Comparison of ENCODE assay signal across 20 cellular contexts in genomic region chr16:1531638-1531910, GRCh38. TPM values are rescaled to one million over a fixed set of nuclear protein-coding genes. Genes with fewer than 3 reads are reported as not detected.
DNase-seq lines count a peak whose midpoint lies in the region; ATAC-seq and TF ChIP-seq lines count a peak whose summit lies in the region.
"Had no signal": no experiment of that assay in that cellular context is flagged by ENCODE, and none has a peak within 500 bp of the region (broad histone marks: within the 10 kb centered on the region; RNA-seq: fewer than 3 reads in every experiment).

No MANE protein-coding gene starts in this region.

- H3K4me1 ChIP-seq in GM23248 (ENCODE audit: insufficient read depth) (peaks cover 39% of the 10 kb centered on the region), colonic mucosa (no peaks in the 10 kb centered on the region), stomach (peaks cover 17 to 69% (median 50%) of the 10 kb centered on the region in 4 donors), neural progenitor cell (no peaks in the 10 kb centered on the region)

- H3F3A ChIP-seq in GM23248 (ENCODE audit: insufficient read depth): peaks cover 14% of the 10 kb centered on the region
- H3F3A ChIP-seq in neural progenitor cell (ENCODE audit: low read depth): no peaks in the 10 kb centered on the region

- TF ChIP-seq CTCF in colonic mucosa (IDR thresholded peaks at IDR 0.05) (no peak), mesothelial cell of epicardium (IDR thresholded peaks at IDR 0.05; ENCODE audit: unreplicated experiment) (no peak), stomach (IDR thresholded peaks at IDR 0.05) (no peak), neural progenitor cell (IDR thresholded peaks at IDR 0.05) (no peak)

- H3K4me3 Mint-ChIP-seq in mesothelial cell of epicardium: no peak overlapping the region
- no peak overlapping the region for H3K4me3 Mint-ChIP-seq in neural progenitor cell

- H3K27me3 ChIP-seq in GM23248 (replicated peaks; ENCODE audit: insufficient read depth) (no peaks in the 10 kb centered on the region), colonic mucosa (no peaks in the 10 kb centered on the region), stomach (no peaks in the 10 kb centered on the region), neural progenitor cell (no peaks in the 10 kb centered on the region)
- H3K27me3 ChIP-seq: SJSA1 had no signal

- H3K4me1 Mint-ChIP-seq in mesothelial cell of epicardium (peaks cover 63% of the 10 kb centered on the region), neural progenitor cell (peaks cover 9% of the 10 kb centered on the region)

- H3K27me3 Mint-ChIP-seq in mesothelial cell of epicardium (ENCODE audit: low read depth) (no peaks in the 10 kb centered on the region), neural progenitor cell (ENCODE audit: insufficient read depth, low read depth) (no peaks in the 10 kb centered on the region)
- H3K27me3 Mint-ChIP-seq: progenitor cell of endocrine pancreas had no signal

- no peaks in the 10 kb centered on the region for H3K9me2 ChIP-seq in GM23248 (ENCODE audit: insufficient read depth)

- H3K79me2 ChIP-seq in GM23248 (ENCODE audit: insufficient read depth): peaks cover 28% of the 10 kb centered on the region
- no peaks in the 10 kb centered on the region for H3K79me2 ChIP-seq in neural progenitor cell (ENCODE audit: low read depth)

- no peak for ATAC-seq in HG03439 (IDR thresholded peaks at IDR 0.05; ENCODE audit: unreplicated experiment)
- ATAC-seq: K562 had no signal

- in situ Hi-C loops in GM23248 (cut with MboI): no loop called here

- H3K9me3 ChIP-seq in GM23248 (ENCODE audit: low read depth) (no peaks in the 10 kb centered on the region), colonic mucosa (no peaks in the 10 kb centered on the region), stomach (no peaks in the 10 kb centered on the region), neural progenitor cell (ENCODE audit: low read depth) (no peaks in the 10 kb centered on the region)
- H3K9me3 ChIP-seq: SJSA1 had no signal

- H3K9me3 Mint-ChIP-seq in mesothelial cell of epicardium (no peaks in the 10 kb centered on the region), neural progenitor cell (no peaks in the 10 kb centered on the region)
- H3K9me3 Mint-ChIP-seq: activated T-helper 2 cell treated with anti-CD3 and anti-CD28 coated beads, Interferon-gamma antibody, Interleukin-2, Interleukin-4, amounts not matched to agents 10 μg/mL and 5 μg/mL and 100 μg/mL, durations not matched to agents 14 hours and 24 hours and 36 hours had no signal

- no peak for TF ChIP-seq POLR2A in stomach (IDR thresholded peaks at IDR 0.05)

- H3K36me3 Mint-ChIP-seq in mesothelial cell of epicardium: no peaks in the 10 kb centered on the region
- H3K36me3 Mint-ChIP-seq in neural progenitor cell: peaks cover under 1% of the 10 kb centered on the region

- DNase-seq in GM23248: peak; percentile 25
- no peak for DNase-seq in colonic mucosa
- no peak for DNase-seq in mesothelial cell of epicardium (ENCODE audit: low spot score in 2 of 2, unreplicated experiment in 2 of 2)
- no peak for DNase-seq in stomach
- DNase-seq in DMS79 (lab: John Stamatoyannopoulos, UW): no peak
- DNase-seq in HUDEP-2 (lab: John Stamatoyannopoulos, UW; ENCODE audit: unreplicated experiment in 76 of 76): no peak
- no peak for DNase-seq in neural progenitor cell (ENCODE audit: low spot score)
- DNase-seq: activated CD4-positive, alpha-beta T cell treated with anti-CD3 and anti-CD28 coated beads, Interleukin-2, amount 50 U/mL, for 48 hours; effector CD4-positive, alpha-beta T cell; NCI-H1092; NCI-H2227 treated with DMSO at 0.1 percent for 48 hours; stimulated activated CD4-positive, alpha-beta T cell treated with anti-CD3 and anti-CD28 coated beads, Interleukin-2, amount 100 ng/mL, for 48 hours had no signal

- H2AFZ ChIP-seq in GM23248: no peak overlapping the region
- H2AFZ ChIP-seq in neural progenitor cell (replicated peaks): no peak overlapping the region

- H3K4me2 ChIP-seq in GM23248 (ENCODE audit: unreplicated experiment): peak overlapping the region; percentile 52
- H3K4me2 ChIP-seq in neural progenitor cell: no peak overlapping the region

- H3K27ac ChIP-seq in GM23248 (peak overlapping the region; percentile 71; the same call in 1 of the 2 replicates), colonic mucosa (peak overlapping the region; percentile 81), stomach (peak overlapping the region; percentile 58 to 91 (median 89)), neural progenitor cell (no peak overlapping the region)
- H3K27ac ChIP-seq: SJSA1 had no signal

- H4K20me1 ChIP-seq in GM23248 (ENCODE audit: insufficient read depth): no peaks in the 10 kb centered on the region
- H4K20me1 ChIP-seq in neural progenitor cell (ENCODE audit: low read depth): no peaks in the 10 kb centered on the region

- peak overlapping the region; percentile 52; the same call in 1 of the 2 replicates for H3K9ac ChIP-seq in GM23248
- peak overlapping the region; percentile 39 to 61 for H3K9ac ChIP-seq in colonic mucosa (ENCODE audit: low read depth in 2 of 2, low read length in 2 of 2)
- no peak overlapping the region for H3K9ac ChIP-seq in neural progenitor cell

- intact Hi-C loops in colonic mucosa (cut with DNase I) (no loop called here), stomach (cut with DNase I; ENCODE audit: low total_unique reads) (no loop called here)

- H3K36me3 ChIP-seq in GM23248 (ENCODE audit: low read depth) (no peaks in the 10 kb centered on the region), colonic mucosa (no peaks in the 10 kb centered on the region), stomach (peaks cover 0 to 20% (median 8%) of the 10 kb centered on the region in 4 donors), neural progenitor cell (no peaks in the 10 kb centered on the region)
- H3K36me3 ChIP-seq: SJSA1 had no signal

- no peak for TF ChIP-seq EP300 in stomach (IDR thresholded peaks at IDR 0.05)

- H3K4me3 ChIP-seq in GM23248 (no peak overlapping the region), colonic mucosa (no peak overlapping the region), stomach (peak overlapping the region in 2 of 4 donors; percentile 23 to 55), neural progenitor cell (no peak overlapping the region)
- H3K4me3 ChIP-seq: K562, SJSA1 had no signal

- H3K27ac Mint-ChIP-seq in mesothelial cell of epicardium (peak overlapping the region; percentile 95), neural progenitor cell (no peak overlapping the region)
- H3K27ac Mint-ChIP-seq: activated T-helper 2 cell treated with anti-CD3 and anti-CD28 coated beads, Interferon-gamma antibody, Interleukin-2, Interleukin-4, amounts not matched to agents 10 μg/mL and 5 μg/mL and 100 μg/mL, durations not matched to agents 14 hours and 24 hours and 36 hours; progenitor cell of endocrine pancreas had no signal

- 58 to 62% methylated on average over 14 of the region's 14 CpGs for WGBS in GM23248 (ENCODE audit: low coverage in 1 of 2, low lambda C conversion rate in 2 of 2, missing lambda C conversion rate in 2 of 2), 2 experiments
- WGBS in stomach, 5 donors: 82 to 93% (median 88%) methylated on average over 12 to 14 of the region's 14 CpGs

RNA-seq across cellular contexts. Expression of gene TMEM204, which starts 1.9 kb away (rescaled TPM):
- total RNA-seq in GM23248 (2014; rRNA removed; shearing (Covaris generic)): 40.0 and 43.1 TPM in 2 replicates
- 26.0 and 28.6 TPM in 2 replicates for polyA plus RNA-seq in GM23248 (2016; fragmentation: Nextera tagmentation; extraction: Ambion mirVana)
- 1 to 10 TPM; 2.9 to 5.0 TPM for total RNA-seq in colonic mucosa
- total RNA-seq in mesothelial cell of epicardium: 6.6 to 7.7 TPM (median 6.9 TPM) in 3 replicates
- 10 to 100 TPM in 3 of 5 donors, 1 to 10 TPM in 2; 2.7 to 45.8 (median 15.2) TPM for total RNA-seq in stomach
- polyA plus RNA-seq in stomach: 10 to 100 TPM; 10.2 to 20.5 (median 19.9) TPM
- total RNA-seq in neural progenitor cell (ENCODE audit: low replicate concordance): not detected in 2 replicates
- total RNA-seq: astrocyte, H1, progenitor cell of endocrine pancreas had no signal
- polyA plus RNA-seq: H1 had no signal

RNA-seq across cellular contexts. Expression of gene TELO2, which starts 38.4 kb away (rescaled TPM):
- total RNA-seq in GM23248 (2014; rRNA removed; shearing (Covaris generic)): 24.7 and 29.3 TPM in 2 replicates
- polyA plus RNA-seq in GM23248 (2016; fragmentation: Nextera tagmentation; extraction: Ambion mirVana): 28.5 and 30.5 TPM in 2 replicates
- 10 to 100 TPM; 18.4 to 76.0 TPM for total RNA-seq in colonic mucosa
- total RNA-seq in mesothelial cell of epicardium: 66.7 to 70.2 TPM (median 69.8 TPM) in 3 replicates
- total RNA-seq in stomach: 100 to 1,000 TPM in 2 of 5 donors, 10 to 100 TPM in 3; 23.5 to 107 (median 29.8) TPM
- polyA plus RNA-seq in stomach: 10 to 100 TPM; 12.4 to 53.6 (median 34.4) TPM
- 18.3 and 58.4 TPM in 2 replicates for total RNA-seq in neural progenitor cell (ENCODE audit: low replicate concordance)

RNA-seq across cellular contexts. Expression of gene PTX4, which starts 42.8 kb away (rescaled TPM):
- total RNA-seq in GM23248 (2014; rRNA removed; shearing (Covaris generic)): not detected in 2 replicates
- polyA plus RNA-seq in GM23248 (2016; fragmentation: Nextera tagmentation; extraction: Ambion mirVana) (0.18 TPM in 1 of 2 replicates, not detected in the other), stomach (not detected)
- total RNA-seq in colonic mucosa (not detected), mesothelial cell of epicardium (not detected in 3 replicates), stomach (not detected), neural progenitor cell (ENCODE audit: low replicate concordance) (not detected in 2 replicates)
- total RNA-seq: activated T-helper 2 cell treated with anti-CD3 and anti-CD28 coated beads, Interferon-gamma antibody, Interleukin-2, Interleukin-4, amounts not matched to agents 10 μg/mL and 5 μg/mL and 100 μg/mL, durations not matched to agents 14 hours and 24 hours and 36 hours; astrocyte; H1; mononuclear cell; progenitor cell of endocrine pancreas; SJSA1 had no signal
- polyA plus RNA-seq: H1, K562 had no signal

RNA-seq across cellular contexts. Expression of gene CLCN7, which starts 56.7 kb away (rescaled TPM):
- 37.3 and 39.3 TPM in 2 replicates for total RNA-seq in GM23248 (2014; rRNA removed; shearing (Covaris generic))
- 31.7 and 33.6 TPM in 2 replicates for polyA plus RNA-seq in GM23248 (2016; fragmentation: Nextera tagmentation; extraction: Ambion mirVana)
- total RNA-seq in colonic mucosa: 10 to 100 TPM; 42.4 to 61.5 TPM
- total RNA-seq in mesothelial cell of epicardium: 94.5 to 96.1 TPM (median 94.6 TPM) in 3 replicates
- 100 to 1,000 TPM in 2 of 5 donors, 10 to 100 TPM in 3; 47.2 to 489 (median 69.1) TPM for total RNA-seq in stomach
- polyA plus RNA-seq in stomach: 10 to 100 TPM in 2 of 3 donors, 1 to 10 TPM in 1; 8.7 to 36.5 (median 27.3) TPM
- 11.5 and 33.4 TPM in 2 replicates for total RNA-seq in neural progenitor cell (ENCODE audit: low replicate concordance)
